In the genomic region with DNA sequence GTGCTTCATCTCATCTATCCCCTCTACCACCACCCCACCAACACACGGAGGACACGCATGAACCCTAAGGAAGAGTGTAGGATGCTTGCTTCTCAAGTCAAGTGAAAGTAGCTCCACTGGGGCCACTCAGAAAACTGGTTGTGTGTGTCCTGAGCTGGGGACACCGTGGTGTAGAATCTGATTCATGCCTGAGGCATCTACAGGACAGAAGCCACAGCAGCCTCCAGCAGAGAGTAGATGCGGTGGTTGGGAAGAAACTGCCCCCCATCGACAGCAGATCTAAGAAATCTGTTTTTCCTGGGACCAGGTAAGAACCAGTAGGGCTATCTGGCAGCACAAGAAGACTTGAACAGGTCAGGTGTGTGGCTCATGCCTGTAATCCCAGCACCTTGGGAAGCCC, we compare ENCODE assay signal across 31 cellular contexts. TPM values are rescaled to one million over a fixed set of nuclear protein-coding genes. Genes with fewer than 3 reads are reported as not detected.
"Had no signal": no experiment of that assay in that cellular context is flagged by ENCODE, and none has a peak within 500 bp of the region (broad histone marks: within the 10 kb centered on the region; RNA-seq: fewer than 3 reads in every experiment).

No MANE protein-coding gene starts in this region.

- FAIRE-seq: bronchial epithelial cell, frontal cortex had no signal

- H3K9me3 ChIP-seq: ascending aorta had no signal

- H3K36me3 ChIP-seq: ascending aorta, brain microvascular endothelial cell had no signal

- H3K27me3 ChIP-seq: ascending aorta, brain microvascular endothelial cell, dorsolateral prefrontal cortex had no signal

- ATAC-seq: activated CD4-positive, alpha-beta T cell treated with anti-CD3 and anti-CD28 coated beads for 36 hours; activated CD8-positive, alpha-beta memory T cell treated with anti-CD3 and anti-CD28 coated beads, Interleukin-2, amount 10 ng/mL, durations not matched to agents 7 days and 5 days; activated CD8-positive, alpha-beta T cell treated with anti-CD3 and anti-CD28 coated beads, Interleukin-2, amount 10 ng/mL, durations not matched to agents 7 days and 5 days; activated naive CD4-positive, alpha-beta T cell treated with anti-CD3 and anti-CD28 coated beads, Interleukin-2, amount 50 U/mL, for 72 hours; esophagus mucosa had no signal

- H3K27me3 Mint-ChIP-seq: activated CD4-positive, alpha-beta memory T cell treated with anti-CD3 and anti-CD28 coated beads for 36 hours; activated CD4-positive, alpha-beta T cell treated with anti-CD3 and anti-CD28 coated beads for 36 hours; activated CD8-positive, alpha-beta memory T cell treated with anti-CD3 and anti-CD28 coated beads, Interleukin-2, amount 10 ng/mL, durations not matched to agents 7 days and 5 days; activated naive CD8-positive, alpha-beta T cell treated with anti-CD3 and anti-CD28 coated beads, Interleukin-2, amount 10 ng/mL, durations not matched to agents 7 days and 5 days; dendritic cell treated with granulocyte-macrophage colony-stimulating factor and Interleukin-4, amounts not matched to agents 40 ng/mL and 50 ng/mL, for 4 days had no signal

- DNase-seq: activated CD4-positive, alpha-beta memory T cell treated with anti-CD3 and anti-CD28 coated beads for 36 hours; activated CD4-positive, alpha-beta T cell treated with anti-CD3 and anti-CD28 coated beads for 36 hours; activated CD4-positive, alpha-beta T cell treated with anti-CD3 and anti-CD28 coated beads, Interleukin-2, amount 10 ng/mL, durations not matched to agents 24 days and 14 days; activated CD4-positive, CD25-positive, alpha-beta regulatory T cell; activated CD4-positive, CD25-positive, alpha-beta regulatory T cell treated with anti-CD3 and anti-CD28 coated beads, Interleukin-2, amount 50 U/mL, for 72 hours; activated CD8-positive, alpha-beta memory T cell treated with anti-CD3 and anti-CD28 coated beads, Interleukin-2, amount 10 ng/mL, durations not matched to agents 7 days and 5 days; activated CD8-positive, alpha-beta memory T cell treated with anti-CD3 and anti-CD28 coated beads, Interleukin-2, amount 50 U/mL, for 4 hours; activated CD8-positive, alpha-beta T cell treated with anti-CD3 and anti-CD28 coated beads, Interleukin-2, amount 10 ng/mL, durations not matched to agents 7 days and 5 days; activated gamma-delta T cell; activated naive CD4-positive, alpha-beta T cell; activated naive CD4-positive, alpha-beta T cell treated with anti-CD3 and anti-CD28 coated beads, Interleukin-2, amount 10 ng/mL, durations not matched to agents 7 days and 5 days; activated naive CD8-positive, alpha-beta T cell treated with anti-CD3 and anti-CD28 coated beads, Interleukin-2, amount 10 ng/mL, durations not matched to agents 7 days and 5 days; activated T-cell treated with anti-CD3 and anti-CD28 coated beads, Interleukin-2, amount 50 U/mL, for 1 hour; activated T-cell treated with anti-CD3 and anti-CD28 coated beads, Interleukin-2, amount 50 U/mL, for 48 hours; brain microvascular endothelial cell; dorsolateral prefrontal cortex; effector memory CD4-positive, alpha-beta T cell; endodermal cell; foreskin fibroblast; head of caudate nucleus; hippocampal formation; T1000 had no signal

- H3K27ac ChIP-seq: ascending aorta, brain microvascular endothelial cell, coronary artery, dorsolateral prefrontal cortex had no signal

- H3K4me1 Mint-ChIP-seq: activated CD4-positive, alpha-beta T cell treated with anti-CD3 and anti-CD28 coated beads for 36 hours; activated CD4-positive, alpha-beta T cell treated with anti-CD3 and anti-CD28 coated beads, Interleukin-2, amount 10 ng/mL, durations not matched to agents 24 days and 14 days; activated CD8-positive, alpha-beta memory T cell treated with anti-CD3 and anti-CD28 coated beads, Interleukin-2, amount 10 ng/mL, durations not matched to agents 7 days and 5 days; activated naive CD4-positive, alpha-beta T cell treated with anti-CD3 and anti-CD28 coated beads, Interleukin-2, amount 10 ng/mL, durations not matched to agents 7 days and 5 days; activated naive CD8-positive, alpha-beta T cell treated with anti-CD3 and anti-CD28 coated beads, Interleukin-2, amount 10 ng/mL, durations not matched to agents 7 days and 5 days; central memory CD8-positive, alpha-beta T cell; endodermal cell had no signal

- H3K4me3 Mint-ChIP-seq: activated CD4-positive, alpha-beta memory T cell treated with anti-CD3 and anti-CD28 coated beads for 36 hours; activated CD4-positive, alpha-beta T cell treated with anti-CD3 and anti-CD28 coated beads for 36 hours; activated CD4-positive, alpha-beta T cell treated with anti-CD3 and anti-CD28 coated beads, Interleukin-2, amount 10 ng/mL, durations not matched to agents 24 days and 14 days; activated CD8-positive, alpha-beta memory T cell treated with anti-CD3 and anti-CD28 coated beads, Interleukin-2, amount 10 ng/mL, durations not matched to agents 7 days and 5 days; activated CD8-positive, alpha-beta T cell treated with anti-CD3 and anti-CD28 coated beads, Interleukin-2, amount 10 ng/mL, durations not matched to agents 7 days and 5 days; activated naive CD4-positive, alpha-beta T cell treated with anti-CD3 and anti-CD28 coated beads, Interleukin-2, amount 10 ng/mL, durations not matched to agents 7 days and 5 days; activated naive CD8-positive, alpha-beta T cell treated with anti-CD3 and anti-CD28 coated beads, Interleukin-2, amount 10 ng/mL, durations not matched to agents 7 days and 5 days; central memory CD8-positive, alpha-beta T cell; dendritic cell treated with granulocyte-macrophage colony-stimulating factor and Interleukin-4, amounts not matched to agents 40 ng/mL and 50 ng/mL, for 4 days; endodermal cell; T-helper 2 cell treated with Interferon-gamma antibody and Interleukin-4, amounts not matched to agents 5 μg/mL and 100 μg/mL, for 36 hours had no signal

- H3K36me3 Mint-ChIP-seq: activated CD4-positive, alpha-beta memory T cell treated with anti-CD3 and anti-CD28 coated beads for 36 hours; activated CD8-positive, alpha-beta memory T cell treated with anti-CD3 and anti-CD28 coated beads, Interleukin-2, amount 10 ng/mL, durations not matched to agents 7 days and 5 days; activated naive CD4-positive, alpha-beta T cell treated with anti-CD3 and anti-CD28 coated beads, Interleukin-2, amount 10 ng/mL, durations not matched to agents 7 days and 5 days; activated naive CD4-positive, alpha-beta T cell treated with anti-CD3 and anti-CD28 coated beads, Interleukin-2, amount 50 U/mL, for 72 hours; activated naive CD8-positive, alpha-beta T cell treated with anti-CD3 and anti-CD28 coated beads, Interleukin-2, amount 10 ng/mL, durations not matched to agents 7 days and 5 days had no signal

- H3K4me3 ChIP-seq: ascending aorta, coronary artery, dorsolateral prefrontal cortex had no signal

- H3K27ac Mint-ChIP-seq: activated CD4-positive, alpha-beta memory T cell treated with anti-CD3 and anti-CD28 coated beads for 36 hours; activated CD4-positive, alpha-beta T cell treated with anti-CD3 and anti-CD28 coated beads for 36 hours; activated CD4-positive, alpha-beta T cell treated with anti-CD3 and anti-CD28 coated beads, Interleukin-2, amount 10 ng/mL, durations not matched to agents 24 days and 14 days; activated CD8-positive, alpha-beta memory T cell treated with anti-CD3 and anti-CD28 coated beads, Interleukin-2, amount 10 ng/mL, durations not matched to agents 7 days and 5 days; activated CD8-positive, alpha-beta T cell treated with anti-CD3 and anti-CD28 coated beads, Interleukin-2, amount 10 ng/mL, durations not matched to agents 7 days and 5 days; activated naive CD4-positive, alpha-beta T cell treated with anti-CD3 and anti-CD28 coated beads, Interleukin-2, amount 10 ng/mL, durations not matched to agents 7 days and 5 days; activated naive CD4-positive, alpha-beta T cell treated with anti-CD3 and anti-CD28 coated beads, Interleukin-2, amount 50 U/mL, for 72 hours; activated naive CD8-positive, alpha-beta T cell treated with anti-CD3 and anti-CD28 coated beads, Interleukin-2, amount 10 ng/mL, durations not matched to agents 7 days and 5 days; dendritic cell treated with granulocyte-macrophage colony-stimulating factor and Interleukin-4, amounts not matched to agents 40 ng/mL and 50 ng/mL, for 4 days; endodermal cell; T-helper 2 cell treated with Interferon-gamma antibody and Interleukin-4, amounts not matched to agents 5 μg/mL and 100 μg/mL, for 36 hours had no signal

- H3K4me1 ChIP-seq: ascending aorta had no signal

RNA-seq across cellular contexts. Expression of a gene that starts 51.9 kb away (rescaled TPM):
- total RNA-seq: endodermal cell had no signal
